14 cellular contexts compared by ENCODE assay signal in genomic region chr12:124491310-124491709, GRCh38.
A peak's percentile ranks its signal among the peaks of the same experiment; 100 is the strongest.
DNase-seq lines count a peak whose midpoint lies in the region; ATAC-seq, FAIRE-seq and TF ChIP-seq lines count a peak whose summit lies in the region.
"Had no signal": no experiment of that assay in that cellular context is flagged by ENCODE, and none has a peak within 500 bp of the region (broad histone marks: within the 10 kb centered on the region; RNA-seq: fewer than 3 reads in every experiment).

No MANE protein-coding gene starts in this region.

- H3K27ac ChIP-seq in heart right ventricle (peak overlapping the region in 6 of 10 donors; percentile 7 to 78 (median 48)), heart left ventricle (peak overlapping the region in 6 of 12 donors; percentile 0 to 70 (median 34)), angular gyrus (ENCODE audit: low read depth, low read length) (peak overlapping the region; percentile 46), layer of hippocampus (ENCODE audit: low read depth, low read length) (peak overlapping the region; percentile 20)

- peak overlapping the region; percentile 20 to 43 for H3K4me3 Mint-ChIP-seq in stimulated activated naive B cell treated with anti-CD40 and anti-IgM and Interleukin-4, amounts not matched to agents 10 μg/mL and 1 μg/mL and 100 μg/mL, for 72 hours

- no peak overlapping the region for H3K4me3 ChIP-seq in heart right ventricle
- H3K4me3 ChIP-seq in heart left ventricle: no peak overlapping the region

- intact Hi-C loops in heart right ventricle (cut with DNase I): loop anchor here in 1 of 10 donors (10.0 kb wide), 1 partner anchor 163 kb away; no protein-coding TSS in a partner anchor
- intact Hi-C loops in heart left ventricle (cut with DNase I): loop anchor here in 3 of 10 donors (5.0 to 10.0 kb wide), 2 partner anchors 34 to 107 kb away; no protein-coding TSS in a partner anchor

- H3K9me3 ChIP-seq in heart right ventricle (no peaks in the 10 kb centered on the region), heart left ventricle (no peaks in the 10 kb centered on the region)

- ATAC-seq in heart right ventricle (no peak), heart left ventricle (no peak), left lobe of liver (no peak)
- ATAC-seq in stimulated activated naive B cell treated with anti-CD40 and anti-IgM and Interleukin-4, amounts not matched to agents 10 μg/mL and 1 μg/mL and 100 μg/mL, for 72 hours (replicated peaks): no peak

- 66 to 75% methylated on average over 7 of the region's 7 CpGs for WGBS in heart right ventricle, 2 donors
- WGBS in heart left ventricle, 4 donors: 63 to 69% (median 67%) methylated on average over 7 of the region's 7 CpGs

- no peaks in the 10 kb centered on the region for H3K27me3 Mint-ChIP-seq in stimulated activated naive B cell treated with anti-CD40 and anti-IgM and Interleukin-4, amounts not matched to agents 10 μg/mL and 1 μg/mL and 100 μg/mL, for 72 hours

- peaks cover 61 to 92% of the 10 kb centered on the region in 2 donors for H3K4me1 Mint-ChIP-seq in stimulated activated naive B cell treated with anti-CD40 and anti-IgM and Interleukin-4, amounts not matched to agents 10 μg/mL and 1 μg/mL and 100 μg/mL, for 72 hours

- TF ChIP-seq CTCF in heart right ventricle (IDR thresholded peaks at IDR 0.05): no peak
- TF ChIP-seq CTCF in heart left ventricle (IDR thresholded peaks at IDR 0.05): no peak

- no peak for FAIRE-seq in urothelium cell line (lab: Jason Lieb, UNC)

- H3K27ac Mint-ChIP-seq in stimulated activated naive B cell treated with anti-CD40 and anti-IgM and Interleukin-4, amounts not matched to agents 10 μg/mL and 1 μg/mL and 100 μg/mL, for 72 hours: peak overlapping the region; percentile 25

- DNase-seq in heart right ventricle (no peak), heart left ventricle (no peak), left lobe of liver (ENCODE audit: low spot score) (no peak), urothelium cell line (ENCODE audit: low spot score) (no peak), DMS53 treated with DMSO at 0.1 percent for 48 hours (lab: John Stamatoyannopoulos, UW; ENCODE audit: unreplicated experiment) (no peak)
- no peak for DNase-seq in stimulated activated naive B cell treated with anti-CD40 and anti-IgM and Interleukin-4, amounts not matched to agents 10 μg/mL and 1 μg/mL and 100 μg/mL, for 72 hours
- DNase-seq: DMS 273 treated with DMSO at 0.1 percent for 48 hours, GF-D8, NCI-H1048, NCI-H1436 treated with DMSO at 0.1 percent for 48 hours, NCI-H2081, NCI-H510A treated with DMSO at 0.1 percent for 48 hours had no signal

- H3K4me1 ChIP-seq in heart right ventricle: peaks cover 16 to 99% (median 70%) of the 10 kb centered on the region in 9 donors
- H3K4me1 ChIP-seq in heart left ventricle: peaks cover 10 to 91% (median 69%) of the 10 kb centered on the region in 12 donors

- peaks cover 0 to 62% (median 9%) of the 10 kb centered on the region in 9 donors for H3K36me3 ChIP-seq in heart right ventricle
- H3K36me3 ChIP-seq in heart left ventricle: peaks cover 0 to 62% (median 18%) of the 10 kb centered on the region in 9 donors

- H3K9me3 Mint-ChIP-seq in stimulated activated naive B cell treated with anti-CD40 and anti-IgM and Interleukin-4, amounts not matched to agents 10 μg/mL and 1 μg/mL and 100 μg/mL, for 72 hours: no peaks in the 10 kb centered on the region

- H3K36me3 Mint-ChIP-seq in stimulated activated naive B cell treated with anti-CD40 and anti-IgM and Interleukin-4, amounts not matched to agents 10 μg/mL and 1 μg/mL and 100 μg/mL, for 72 hours: peaks cover 50 to 75% of the 10 kb centered on the region in 2 donors

- H3K27me3 ChIP-seq in heart right ventricle (no peaks in the 10 kb centered on the region), heart left ventricle (no peaks in the 10 kb centered on the region), layer of hippocampus (ENCODE audit: control insufficient read depth, insufficient read depth, low read length) (no peaks in the 10 kb centered on the region)

- TF ChIP-seq POLR2A in heart left ventricle (IDR thresholded peaks at IDR 0.05): no peak
